In genomic region chr3:174268061-174268460, GRCh38 we compare ENCODE assay signal across 16 cellular contexts.
DNase-seq lines count a peak whose midpoint lies in the region; ATAC-seq, FAIRE-seq and TF ChIP-seq lines count a peak whose summit lies in the region.
"Had no signal": no experiment of that assay in that cellular context is flagged by ENCODE, and none has a peak within 500 bp of the region (broad histone marks: within the 10 kb centered on the region; RNA-seq: fewer than 3 reads in every experiment).

No MANE protein-coding gene starts in this region.

- H3K9me1 ChIP-seq in endothelial cell of umbilical vein (replicated peaks; ENCODE audit: control insufficient read depth, extremely low read depth, insufficient read depth, low read length) = no peaks in the 10 kb centered on the region

- H3K4me2 ChIP-seq in endothelial cell of umbilical vein (ENCODE audit: insufficient read depth, low read length) = no peak overlapping the region
- H3K4me2 ChIP-seq: GM23338 had no signal

- peak overlapping the region; percentile 58 for H3K27ac ChIP-seq in SJCRH30
- H3K27ac ChIP-seq in endothelial cell of umbilical vein (ENCODE audit: insufficient read depth, low read depth, low read length) = no peak overlapping the region

- TF ChIP-seq POLR2A in endothelial cell of umbilical vein (IDR thresholded peaks at IDR 0.05; ENCODE audit: low read depth, low read length) = no peak

- H3K36me3 ChIP-seq in SJCRH30 (no peaks in the 10 kb centered on the region), endothelial cell of umbilical vein (ENCODE audit: control insufficient read depth in 2 of 2, extremely low read depth in 1 of 2, insufficient read depth in 2 of 2, low read length in 2 of 2) (no peaks in the 10 kb centered on the region)

- H3K79me2 ChIP-seq in endothelial cell of umbilical vein (ENCODE audit: control insufficient read depth, insufficient read depth, low read length) = no peaks in the 10 kb centered on the region

- DNase-seq in SJCRH30 = no peak
- DNase-seq in endothelial cell of umbilical vein (ENCODE audit: low read depth, low spot score) = no peak
- DNase-seq in NCI-H2107 (lab: John Stamatoyannopoulos, UW) = no peak
- no peak for DNase-seq in retina
- DNase-seq: C1 segment of cervical spinal cord; Caco-2; CD4-positive, alpha-beta memory T cell; DMS153; DND-41; H9 had no signal

- FAIRE-seq in endothelial cell of umbilical vein (lab: Jason Lieb, UNC) = peak; percentile 28
- FAIRE-seq: G401.6, GM12892 had no signal

- intact Hi-C loops in endothelial cell of umbilical vein (cut with micrococcal nuclease) = no loop called here

- H4K20me1 ChIP-seq in endothelial cell of umbilical vein (replicated peaks; ENCODE audit: control insufficient read depth, extremely low read depth, insufficient read depth, low read length) = no peaks in the 10 kb centered on the region

- H3K4me3 ChIP-seq in SJCRH30 (no peak overlapping the region), endothelial cell of umbilical vein (replicated peaks in 1 of 3; ENCODE audit: insufficient read depth in 1 of 3, low read depth in 1 of 3, low read length in 3 of 3) (no peak overlapping the region), mononuclear cell (ENCODE audit: low read length) (peak overlapping the region; percentile 10)
- H3K4me3 ChIP-seq: GM23338 had no signal

- H3K27me3 ChIP-seq in SJCRH30 (no peaks in the 10 kb centered on the region), endothelial cell of umbilical vein (ENCODE audit: control insufficient read depth in 2 of 2, insufficient read depth in 2 of 2, low read length in 2 of 2) (no peaks in the 10 kb centered on the region), mononuclear cell (ENCODE audit: insufficient read depth, low read length) (no peaks in the 10 kb centered on the region)

- H2AFZ ChIP-seq in endothelial cell of umbilical vein (ENCODE audit: low read depth, low read length) = no peak overlapping the region
- H2AFZ ChIP-seq: GM23338 had no signal

- POLR2A ChIA-PET in endothelial cell of umbilical vein (lab: Charles Lee) = no interaction called here

- ATAC-seq in HG02798 (IDR thresholded peaks at IDR 0.05; ENCODE audit: poor library complexity, unreplicated experiment) = no peak
- ATAC-seq: GM23338, HCT116 had no signal

- no peaks in the 10 kb centered on the region for H3K4me1 ChIP-seq in SJCRH30
- H3K4me1 ChIP-seq in endothelial cell of umbilical vein (ENCODE audit: control insufficient read depth, extremely low read depth, insufficient read depth, low read length) = no peaks in the 10 kb centered on the region
- no peaks in the 10 kb centered on the region for H3K4me1 ChIP-seq in mononuclear cell (ENCODE audit: insufficient read depth, low read length)
- H3K4me1 ChIP-seq: Caco-2 had no signal

- CTCF ChIA-PET in endothelial cell of umbilical vein (lab: Charles Lee) = no interaction called here

- TF ChIP-seq CTCF in endothelial cell of umbilical vein (IDR thresholded peaks at IDR 0.05; ENCODE audit: extremely low read depth in 1 of 2, insufficient read depth in 1 of 2, low read depth in 1 of 2, low read length in 2 of 2) = no peak

- no peak overlapping the region for H3K9ac ChIP-seq in endothelial cell of umbilical vein (replicated peaks; ENCODE audit: extremely low read depth, insufficient read depth, low read length)

- H3K9me3 ChIP-seq in SJCRH30 (replicated peaks) = no peaks in the 10 kb centered on the region
- H3K9me3 ChIP-seq in endothelial cell of umbilical vein (replicated peaks; ENCODE audit: control insufficient read depth, insufficient read depth, low read length) = no peaks in the 10 kb centered on the region
- no peaks in the 10 kb centered on the region for H3K9me3 ChIP-seq in mononuclear cell (ENCODE audit: low read depth, low read length)
- H3K9me3 ChIP-seq: Caco-2 had no signal

- dilution Hi-C loops in endothelial cell of umbilical vein (cut with MboI; ENCODE audit: extremely low pct_ligation_motif_present, low sequenced_read_pairs) = no loop called here

- BruUV-seq in endothelial cell of umbilical vein (replicated peaks; lab: Mats Ljungman, UMichigan) = no TSS peak

TF ChIP-seq in endothelial cell of umbilical vein, 7 proteins besides CTCF, POLR2A, EP300 and RAD21:
- TF ChIP-seq JUN (IDR thresholded peaks at IDR 0.05; ENCODE audit: borderline replicate concordance, insufficient read depth, insufficient read length, low read depth) (no peak), GATA2 (IDR thresholded peaks at IDR 0.05; ENCODE audit: insufficient read depth, insufficient read length, low read depth, low read length) (no peak), MYC (IDR thresholded peaks at IDR 0.05; ENCODE audit: low read depth, low read length) (no peak), FOS (IDR thresholded peaks at IDR 0.05; ENCODE audit: borderline replicate concordance, insufficient read depth, low read length) (no peak), EZH2 (IDR thresholded peaks at IDR 0.05; ENCODE audit: borderline replicate concordance, low read depth, low read length, severe bottlenecking) (no peak), POLR2AphosphoS5 (IDR thresholded peaks at IDR 0.05; ENCODE audit: insufficient read depth, low read depth, low read length) (no peak)
- TF ChIP-seq, protein P1, sequence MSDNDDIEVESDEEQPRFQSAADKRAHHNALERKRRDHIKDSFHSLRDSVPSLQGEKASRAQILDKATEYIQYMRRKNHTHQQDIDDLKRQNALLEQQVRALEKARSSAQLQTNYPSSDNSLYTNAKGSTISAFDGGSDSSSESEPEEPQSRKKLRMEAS (IDR thresholded peaks at IDR 0.05; ENCODE audit: insufficient read depth, insufficient read length) = no peak
TF ChIP-seq in endothelial cell of umbilical vein: peak in this region for 0.
